16 cellular contexts compared by ENCODE assay signal in the genomic region with DNA sequence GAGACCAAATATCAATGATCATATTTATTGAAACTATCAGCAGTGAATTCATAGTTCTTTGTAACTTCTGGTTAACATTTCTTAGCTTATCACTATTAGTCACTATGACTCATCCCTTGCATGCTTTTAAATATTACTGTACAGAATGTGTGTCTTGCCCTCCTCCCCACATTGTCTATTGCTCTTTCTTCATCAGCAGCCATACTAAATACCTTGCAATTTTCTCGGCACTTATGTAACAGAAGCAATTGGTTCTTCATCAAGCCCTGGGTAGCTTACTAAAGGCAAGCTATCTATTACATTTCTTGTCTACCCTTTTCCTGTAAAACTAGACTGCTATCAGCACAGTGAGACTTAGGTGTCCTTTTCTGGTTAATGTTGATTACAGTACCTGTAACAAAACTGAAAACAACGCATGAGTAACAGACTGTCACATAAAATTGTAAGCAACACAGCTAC. TPM values are rescaled to one million over a fixed set of nuclear protein-coding genes. Genes with fewer than 3 reads are reported as not detected.
A peak's percentile ranks its signal among the peaks of the same experiment; 100 is the strongest.
DNase-seq lines count a peak whose midpoint lies in the region; ATAC-seq and TF ChIP-seq lines count a peak whose summit lies in the region.
"Had no signal": no experiment of that assay in that cellular context is flagged by ENCODE, and none has a peak within 500 bp of the region (broad histone marks: within the 10 kb centered on the region; RNA-seq: fewer than 3 reads in every experiment).

No MANE protein-coding gene starts in this region.

- in situ Hi-C loops in astrocyte of the cerebellum (cut with HindIII; ENCODE audit: low sequenced_read_pairs): no loop called here

- H3K4me1 ChIP-seq in ACC112 (ENCODE audit: control insufficient read depth, insufficient read depth, low read length, unreplicated experiment): peaks cover 27% of the 10 kb centered on the region

- H3K4me3 ChIP-seq in ACC112 (ENCODE audit: low read depth, low read length) (peak overlapping the region; percentile 58), astrocyte of the cerebellum (ENCODE audit: low read depth, low read length) (no peak overlapping the region)

- peak overlapping the region; percentile 65 for H2AFZ ChIP-seq in ACC112 (ENCODE audit: low read length, unreplicated experiment)

- TF ChIP-seq CTCF in astrocyte of the cerebellum (IDR thresholded peaks at IDR 0.05; ENCODE audit: low read depth, low read length, missing control alignments): no peak

- ATAC-seq in GM18867 (IDR thresholded peaks at IDR 0.05; ENCODE audit: unreplicated experiment) (no peak), HG02870 (IDR thresholded peaks at IDR 0.05; ENCODE audit: unreplicated experiment) (no peak)
- ATAC-seq: activated T-cell treated with anti-CD3 and anti-CD28 coated beads, Interleukin-2, amount 50 U/mL, for 72 hours; Right ventricle myocardium inferior had no signal

- H3K27me3 ChIP-seq in ACC112 (ENCODE audit: insufficient read depth, low read length): no peaks in the 10 kb centered on the region

- H3K27ac ChIP-seq in ACC112 (ENCODE audit: low read depth, low read length): peak overlapping the region; percentile 73

- peaks cover 20% of the 10 kb centered on the region for H3K79me2 ChIP-seq in ACC112 (ENCODE audit: control insufficient read depth, insufficient read depth, low read length, unreplicated experiment)

- H3K36me3 ChIP-seq in ACC112 (ENCODE audit: insufficient read depth, low read length): no peaks in the 10 kb centered on the region

- peak; percentile 62 for DNase-seq in M059J (ENCODE audit: low read depth)
- peak; percentile 43 for DNase-seq in astrocyte of the cerebellum (ENCODE audit: low read depth)
- DNase-seq in glomerular visceral epithelial cell (ENCODE audit: extremely low spot score): peak; percentile 38
- DNase-seq in DMS153 (lab: John Stamatoyannopoulos, UW): no peak
- no peak for DNase-seq in dedifferentiated amniotic fluid mesenchymal stem cell (ENCODE audit: extremely low spot score)
- DNase-seq: activated CD4-positive, alpha-beta T cell treated with anti-CD3 and anti-CD28 coated beads, Interleukin-2, amount 10 ng/mL, durations not matched to agents 7 days and 5 days; activated T-cell treated with anti-CD3 and anti-CD28 coated beads, Interleukin-2, amount 50 U/mL, for 72 hours; Calu3; foreskin melanocyte; H7; NCI-H2029 treated with DMSO at 0.1 percent for 48 hours; T-helper 9 cell had no signal

RNA-seq across cellular contexts. Expression of gene KLHL4, which starts 8.2 kb away (rescaled TPM):
- 1.5 and 1.8 TPM in 2 replicates for total RNA-seq in M059J (2014; rRNA removed; shearing (Covaris generic))
- total RNA-seq: activated CD4-positive, alpha-beta T cell treated with anti-CD3 and anti-CD28 coated beads, Interleukin-2, amount 10 ng/mL, durations not matched to agents 7 days and 5 days; Calu3 had no signal

Comparison
In these comparisons a context has a peak if more than half of its experiments do, and no peak if none do; other contexts are left out.
1. DNase-seq: peak in M059J (single experiment), astrocyte of the cerebellum (single experiment) and glomerular visceral epithelial cell (single experiment); none in DMS153 (single experiment) and dedifferentiated amniotic fluid mesenchymal stem cell (single experiment).